In the genomic region with DNA sequence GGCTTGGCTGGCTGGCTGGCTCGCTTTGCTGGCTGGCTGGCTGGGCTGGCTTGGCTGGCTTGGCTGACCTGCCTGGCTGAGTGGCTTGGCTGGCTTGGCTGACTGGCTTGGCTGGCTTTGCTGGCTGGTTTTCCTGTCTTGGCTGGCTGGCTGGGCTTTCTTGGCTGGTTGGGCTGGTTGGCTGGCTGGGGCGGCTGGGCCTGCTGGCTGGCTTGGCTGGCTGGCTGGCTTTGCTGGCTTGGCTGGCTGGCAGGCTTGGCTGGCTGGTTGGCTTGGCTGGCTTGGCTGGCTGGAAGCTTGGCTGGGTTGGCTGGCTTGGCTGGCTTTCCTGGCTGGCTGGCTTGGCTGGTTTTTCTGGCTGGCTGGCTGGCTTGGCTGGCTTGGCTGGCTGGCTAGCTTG, we compare ENCODE assay signal across 15 cellular contexts.
DNase-seq lines count a peak whose midpoint lies in the region; ATAC-seq, FAIRE-seq and TF ChIP-seq lines count a peak whose summit lies in the region.
"Had no signal": no experiment of that assay in that cellular context is flagged by ENCODE, and none has a peak within 500 bp of the region (broad histone marks: within the 10 kb centered on the region; RNA-seq: fewer than 3 reads in every experiment).

No MANE protein-coding gene starts in this region.

- no peak overlapping the region for H3K4me3 Mint-ChIP-seq in neural progenitor cell
- H3K4me3 Mint-ChIP-seq: stimulated activated effector memory CD8-positive, alpha-beta T cell treated with anti-CD3 and anti-CD28 coated beads, Interleukin-12 subunit alpha, Interleukin-12 subunit beta, amount 100 ng/mL, for 72 hours had no signal

- no peak for TF ChIP-seq POLR2A in H54 (IDR thresholded peaks at IDR 0.05; ENCODE audit: low read depth, low read length)

- H3K27ac ChIP-seq in Karpas-422 (ENCODE audit: low read length): no peak overlapping the region
- H3K27ac ChIP-seq in neural progenitor cell: no peak overlapping the region
- H3K27ac ChIP-seq: GM23248 had no signal

- no peaks in the 10 kb centered on the region for H3F3A ChIP-seq in neural progenitor cell (ENCODE audit: low read depth)

- no peak for ATAC-seq in GM19324 (IDR thresholded peaks at IDR 0.05; ENCODE audit: low FRiP score, unreplicated experiment)
- ATAC-seq: stimulated activated effector memory CD8-positive, alpha-beta T cell treated with anti-CD3 and anti-CD28 coated beads, Interleukin-12 subunit alpha, Interleukin-12 subunit beta, amount 100 ng/mL, for 72 hours had no signal

- DNase-seq in CD1c-positive myeloid dendritic cell (ENCODE audit: extremely low spot score) (peak; percentile 0), Karpas-422 (peak; percentile 17), dermis blood vessel endothelial cell (peak; percentile 0), neural progenitor cell (ENCODE audit: low spot score) (peak; percentile 1), NCI-H187 treated with DMSO at 0.1 percent for 48 hours (lab: John Stamatoyannopoulos, UW) (no peak), H54 (ENCODE audit: insufficient read length, low spot score) (no peak), DMS 273 (lab: John Stamatoyannopoulos, UW; ENCODE audit: unreplicated experiment) (no peak)
- DNase-seq: AML-193; EL; GM23248; NCI-H226; retina; stimulated activated CD4-positive, alpha-beta T cell treated with anti-CD3 and anti-CD28 coated beads, Interleukin-4, amount 100 ng/mL, for 1 hour had no signal

- H3K4me1 ChIP-seq in Karpas-422 (ENCODE audit: low read length) (no peaks in the 10 kb centered on the region), neural progenitor cell (no peaks in the 10 kb centered on the region)

- H3K27me3 ChIP-seq in Karpas-422 (ENCODE audit: low read length) (no peaks in the 10 kb centered on the region), neural progenitor cell (no peaks in the 10 kb centered on the region)

- no peaks in the 10 kb centered on the region for H3K36me3 Mint-ChIP-seq in neural progenitor cell
- H3K36me3 Mint-ChIP-seq: stimulated activated effector memory CD8-positive, alpha-beta T cell treated with anti-CD3 and anti-CD28 coated beads, Interleukin-12 subunit alpha, Interleukin-12 subunit beta, amount 100 ng/mL, for 72 hours had no signal

- no peak overlapping the region for H3K4me2 ChIP-seq in Karpas-422 (ENCODE audit: low read depth, low read length, poor library complexity, severe bottlenecking)
- H3K4me2 ChIP-seq in neural progenitor cell: no peak overlapping the region

- H2AFZ ChIP-seq in Karpas-422 (ENCODE audit: low read length) (no peak overlapping the region), neural progenitor cell (replicated peaks) (no peak overlapping the region)
- H2AFZ ChIP-seq: GM23248 had no signal

- TF ChIP-seq CTCF in neural progenitor cell (IDR thresholded peaks at IDR 0.05): no peak

- no peak for FAIRE-seq in H54 (lab: Jason Lieb, UNC)

- H3K9me3 Mint-ChIP-seq in neural progenitor cell: no peaks in the 10 kb centered on the region
- H3K9me3 Mint-ChIP-seq: stimulated activated effector memory CD8-positive, alpha-beta T cell treated with anti-CD3 and anti-CD28 coated beads, Interleukin-12 subunit alpha, Interleukin-12 subunit beta, amount 100 ng/mL, for 72 hours had no signal

- H3K79me2 ChIP-seq in Karpas-422 (ENCODE audit: low read length): no peaks in the 10 kb centered on the region
- H3K79me2 ChIP-seq in neural progenitor cell (ENCODE audit: low read depth): no peaks in the 10 kb centered on the region

- H3K9ac ChIP-seq in Karpas-422 (ENCODE audit: low read length) (no peak overlapping the region), neural progenitor cell (no peak overlapping the region)
- H3K9ac ChIP-seq: GM23248 had no signal

- H3K9me3 ChIP-seq in Karpas-422 (ENCODE audit: low read length) (no peaks in the 10 kb centered on the region), neural progenitor cell (ENCODE audit: low read depth) (no peaks in the 10 kb centered on the region)

- H3K4me3 ChIP-seq in Karpas-422 (ENCODE audit: low read length): no peak overlapping the region
- no peak overlapping the region for H3K4me3 ChIP-seq in neural progenitor cell
- H3K4me3 ChIP-seq: GM23248 had no signal

- H4K20me1 ChIP-seq in Karpas-422 (ENCODE audit: insufficient read depth, low read depth, low read length) (no peaks in the 10 kb centered on the region), neural progenitor cell (ENCODE audit: low read depth) (no peaks in the 10 kb centered on the region)

- no peaks in the 10 kb centered on the region for H3K4me1 Mint-ChIP-seq in neural progenitor cell
- H3K4me1 Mint-ChIP-seq: stimulated activated effector memory CD8-positive, alpha-beta T cell treated with anti-CD3 and anti-CD28 coated beads, Interleukin-12 subunit alpha, Interleukin-12 subunit beta, amount 100 ng/mL, for 72 hours had no signal

- H3K27ac Mint-ChIP-seq in neural progenitor cell: no peak overlapping the region
- H3K27ac Mint-ChIP-seq: stimulated activated effector memory CD8-positive, alpha-beta T cell treated with anti-CD3 and anti-CD28 coated beads, Interleukin-12 subunit alpha, Interleukin-12 subunit beta, amount 100 ng/mL, for 72 hours had no signal

- no peaks in the 10 kb centered on the region for H3K27me3 Mint-ChIP-seq in neural progenitor cell (ENCODE audit: insufficient read depth, low read depth)

- H3K36me3 ChIP-seq in Karpas-422 (ENCODE audit: insufficient read depth, low read length) (no peaks in the 10 kb centered on the region), neural progenitor cell (no peaks in the 10 kb centered on the region)

- H3K9me2 ChIP-seq in Karpas-422 (replicated peaks; ENCODE audit: insufficient read depth, low read length): no peaks in the 10 kb centered on the region

Comparison
In these comparisons a context has a peak if more than half of its experiments do, and no peak if none do; other contexts are left out.
1. DNase-seq: peak in CD1c-positive myeloid dendritic cell (single experiment), Karpas-422 (single experiment), dermis blood vessel endothelial cell (single experiment) and neural progenitor cell (single experiment); none in NCI-H187 treated with DMSO at 0.1 percent for 48 hours (single experiment), H54 (single experiment) and DMS 273 (single experiment).